In genomic region chr19:44452367-44452766, GRCh38 we compare ENCODE assay signal across 21 cellular contexts. TPM values are rescaled to one million over a fixed set of nuclear protein-coding genes. Genes with fewer than 3 reads are reported as not detected.
A peak's percentile ranks its signal among the peaks of the same experiment; 100 is the strongest.
DNase-seq lines count a peak whose midpoint lies in the region; FAIRE-seq and TF ChIP-seq lines count a peak whose summit lies in the region.
"Had no signal": no experiment of that assay in that cellular context is flagged by ENCODE, and none has a peak within 500 bp of the region (broad histone marks: within the 10 kb centered on the region; RNA-seq: fewer than 3 reads in every experiment).

No MANE protein-coding gene starts in this region.

- H3K36me3 ChIP-seq in astrocyte (ENCODE audit: insufficient read depth, low read length) (no peaks in the 10 kb centered on the region), subcutaneous abdominal adipose tissue (ENCODE audit: control insufficient read depth in 5 of 5, insufficient read depth in 5 of 5, low read length in 5 of 5) (no peaks in the 10 kb centered on the region)

- TF ChIP-seq CTCF in astrocyte (IDR thresholded peaks at IDR 0.05; ENCODE audit: insufficient read depth, low read depth, low read length) (no peak), endothelial cell (IDR thresholded peaks at IDR 0.05; ENCODE audit: unreplicated experiment) (no peak)

- H2AFZ ChIP-seq in astrocyte (ENCODE audit: low read depth, low read length): no peak overlapping the region

- peaks cover 6% of the 10 kb centered on the region for H3K36me3 Mint-ChIP-seq in astrocyte (ENCODE audit: low read depth, unreplicated experiment)
- H3K36me3 Mint-ChIP-seq in endothelial cell (ENCODE audit: low read depth, unreplicated experiment): peaks cover 33% of the 10 kb centered on the region

- peak overlapping the region; percentile 51 for H3K4me3 Mint-ChIP-seq in astrocyte (ENCODE audit: unreplicated experiment)
- H3K4me3 Mint-ChIP-seq in endothelial cell (ENCODE audit: unreplicated experiment): peak overlapping the region; percentile 59
- H3K4me3 Mint-ChIP-seq: B cell; CD4-positive, alpha-beta T cell; CD8-positive, alpha-beta T cell had no signal

- H3K4me1 ChIP-seq in astrocyte (ENCODE audit: insufficient read depth, low read length) (no peaks in the 10 kb centered on the region), subcutaneous abdominal adipose tissue (ENCODE audit: control insufficient read depth in 5 of 5, insufficient read depth in 5 of 5, low read length in 5 of 5) (peaks cover 0 to 16% (median 10%) of the 10 kb centered on the region in 5 donors)
- H3K4me1 ChIP-seq: A549; BLaER1 treated with 17β-estradiol and CSF1 and Interleukin-3, amounts not matched to agents 10 nM and 100 nM; Caco-2 had no signal

- H3K4me1 Mint-ChIP-seq in astrocyte (ENCODE audit: low read depth, unreplicated experiment): peaks cover 2% of the 10 kb centered on the region
- peaks cover 3% of the 10 kb centered on the region for H3K4me1 Mint-ChIP-seq in endothelial cell (ENCODE audit: unreplicated experiment)

- H3K4me3 ChIP-seq in astrocyte (ENCODE audit: insufficient read depth, low read depth, low read length): no peak overlapping the region
- H3K4me3 ChIP-seq in subcutaneous abdominal adipose tissue (ENCODE audit: low read depth in 1 of 5, low read length in 5 of 5): peak overlapping the region in 4 of 5 donors; percentile 2 to 36 (median 18)
- H3K4me3 ChIP-seq: A549; BLaER1 treated with 17β-estradiol and CSF1 and Interleukin-3, amounts not matched to agents 10 nM and 100 nM had no signal

- DNase-seq in astrocyte (ENCODE audit: low read depth) (no peak), endothelial cell (ENCODE audit: low spot score) (no peak), SIG-M5 (lab: John Stamatoyannopoulos, UW) (no peak), A172 (ENCODE audit: low spot score) (no peak)
- DNase-seq: 8988T; AML-193; Caco-2; Calu3; CD4-positive, alpha-beta T cell; CD8-positive, alpha-beta T cell; DMS79 treated with DMSO at 0.1 percent for 48 hours; GF-D8 had no signal

- H3K27me3 ChIP-seq in astrocyte (ENCODE audit: insufficient read depth, low read length) (no peaks in the 10 kb centered on the region), subcutaneous abdominal adipose tissue (ENCODE audit: control insufficient read depth in 5 of 5, insufficient read depth in 4 of 5, low read length in 5 of 5) (peaks cover 0 to 3% (median 0%) of the 10 kb centered on the region in 5 donors)
- H3K27me3 ChIP-seq: BLaER1 treated with 17β-estradiol and CSF1 and Interleukin-3, amounts not matched to agents 10 nM and 100 nM had no signal

- H3K27ac ChIP-seq in astrocyte (ENCODE audit: low read depth, low read length): no peak overlapping the region
- H3K27ac ChIP-seq in subcutaneous abdominal adipose tissue (ENCODE audit: low read depth, low read length): no peak overlapping the region
- H3K27ac ChIP-seq: A549; BLaER1 treated with 17β-estradiol and CSF1 and Interleukin-3, amounts not matched to agents 10 nM and 100 nM; C4-2B had no signal

- H3K27me3 Mint-ChIP-seq in astrocyte (ENCODE audit: low read depth, unreplicated experiment) (peaks cover 2% of the 10 kb centered on the region), endothelial cell (ENCODE audit: unreplicated experiment) (peaks cover 10% of the 10 kb centered on the region)

- H4K20me1 ChIP-seq in astrocyte (ENCODE audit: insufficient read depth, low read length): no peaks in the 10 kb centered on the region
- H4K20me1 ChIP-seq: BLaER1 treated with 17β-estradiol and CSF1 and Interleukin-3, amounts not matched to agents 10 nM and 100 nM had no signal

- H3K9me3 Mint-ChIP-seq in astrocyte (ENCODE audit: unreplicated experiment): peaks cover 27% of the 10 kb centered on the region
- H3K9me3 Mint-ChIP-seq in endothelial cell (ENCODE audit: unreplicated experiment): peaks cover 50% of the 10 kb centered on the region

- no peak overlapping the region for H3K27ac Mint-ChIP-seq in astrocyte (ENCODE audit: unreplicated experiment)
- H3K27ac Mint-ChIP-seq in endothelial cell (ENCODE audit: unreplicated experiment): no peak overlapping the region
- H3K27ac Mint-ChIP-seq: B cell; CD4-positive, alpha-beta T cell; CD8-positive, alpha-beta T cell had no signal

- H3K9me3 ChIP-seq in astrocyte (ENCODE audit: insufficient read depth, low read depth, low read length) (peaks cover 7% of the 10 kb centered on the region), subcutaneous abdominal adipose tissue (ENCODE audit: control insufficient read depth in 5 of 5, low read length in 5 of 5) (peaks cover 8 to 73% (median 55%) of the 10 kb centered on the region in 5 donors)

- no peak for FAIRE-seq in astrocyte (lab: Jason Lieb, UNC)
- FAIRE-seq: A549, D721Med, G401.6, GM12891, GM19239 had no signal

- H3K9ac ChIP-seq in astrocyte (ENCODE audit: low read length) (no peak overlapping the region), subcutaneous abdominal adipose tissue (ENCODE audit: low read length in 5 of 5) (no peak overlapping the region)
- H3K9ac ChIP-seq: BLaER1 treated with 17β-estradiol and CSF1 and Interleukin-3, amounts not matched to agents 10 nM and 100 nM had no signal

- H3K4me2 ChIP-seq in astrocyte (ENCODE audit: low read length): no peak overlapping the region
- H3K4me2 ChIP-seq: A549; BLaER1 treated with 17β-estradiol and CSF1 and Interleukin-3, amounts not matched to agents 10 nM and 100 nM had no signal

- H3K79me2 ChIP-seq in astrocyte (ENCODE audit: insufficient read depth, low read length): peaks cover 4% of the 10 kb centered on the region

RNA-seq across cellular contexts. Expression of gene ZNF229, which starts 4.1 kb away (rescaled TPM):
- total RNA-seq in astrocyte (9.5 and 9.8 TPM in 2 replicates), endothelial cell (ENCODE audit: unreplicated experiment) (10.3 TPM)
- 0.03 TPM in 1 of 2 replicates, not detected in the other for total RNA-seq in A172 (2014; rRNA removed; shearing (Covaris generic))
- total RNA-seq: Caco-2 had no signal

RNA-seq across cellular contexts. Expression of gene ZNF180, which starts 48.0 kb away (rescaled TPM):
- 3.2 and 5.3 TPM in 2 replicates for total RNA-seq in astrocyte
- 7.7 TPM for total RNA-seq in endothelial cell (ENCODE audit: unreplicated experiment)
- 12.3 and 15.6 TPM in 2 replicates for total RNA-seq in A172 (2014; rRNA removed; shearing (Covaris generic))

RNA-seq across cellular contexts. Expression of gene ZNF285, which starts 51.0 kb away (rescaled TPM):
- 2.1 and 2.9 TPM in 2 replicates for total RNA-seq in astrocyte
- total RNA-seq in endothelial cell (ENCODE audit: unreplicated experiment): 3.2 TPM
- total RNA-seq in A172 (2014; rRNA removed; shearing (Covaris generic)): 0.65 TPM in 1 of 2 replicates, not detected in the other

Comparison
In these comparisons a context has a peak if more than half of its experiments do, and no peak if none do; other contexts are left out.
1. RNA of gene ZNF229, which starts 4.1 kb away (total RNA-seq): 10.3 TPM in endothelial cell (single experiment) and 9.5 to 9.8 TPM in astrocyte; 0.03 TPM in A172; every median in the first group is over 10 times any median in the second.